In genomic region chr11:35237860-35238715, GRCh38 we compare ENCODE assay signal across 9 cellular contexts.
A peak's percentile ranks its signal among the peaks of the same experiment; 100 is the strongest.
DNase-seq lines count a peak whose midpoint lies in the region; ATAC-seq and TF ChIP-seq lines count a peak whose summit lies in the region.
"Had no signal": no experiment of that assay in that cellular context is flagged by ENCODE, and none has a peak within 500 bp of the region (broad histone marks: within the 10 kb centered on the region; RNA-seq: fewer than 3 reads in every experiment).

No MANE protein-coding gene starts in this region.

- ATAC-seq in HG03457 (IDR thresholded peaks at IDR 0.05; ENCODE audit: unreplicated experiment) = no peak

- no peaks in the 10 kb centered on the region for H3K36me3 ChIP-seq in colonic mucosa

- H3K27ac ChIP-seq in colonic mucosa = no peak overlapping the region
- H3K27ac ChIP-seq: BLaER1 treated with 17β-estradiol and CSF1 and Interleukin-3, amounts not matched to agents 10 nM and 100 nM had no signal

- H3K9me3 Mint-ChIP-seq in mesothelial cell of epicardium (peaks cover 16% of the 10 kb centered on the region), type B pancreatic cell (peaks cover 4% of the 10 kb centered on the region)

- intact Hi-C loops in colonic mucosa (cut with DNase I) = loop anchor here (5.0 to 10.0 kb wide), 2 partner anchors 243 to 311 kb away; no protein-coding TSS in a partner anchor

- DNase-seq in NCI-H2227 (lab: John Stamatoyannopoulos, UW; ENCODE audit: unreplicated experiment) (peak; percentile 39), NCI-H2227 treated with DMSO at 0.1 percent for 48 hours (lab: John Stamatoyannopoulos, UW) (no peak), NCI-H1048 (lab: John Stamatoyannopoulos, UW) (peak; percentile 63), SW 1271 (lab: John Stamatoyannopoulos, UW) (peak; percentile 10 to 35), colonic mucosa (peak; percentile 61), mesothelial cell of epicardium (ENCODE audit: low spot score in 2 of 2, unreplicated experiment in 2 of 2) (no peak), type B pancreatic cell (ENCODE audit: extremely low spot score, unreplicated experiment) (no peak)

- H3K27ac Mint-ChIP-seq in mesothelial cell of epicardium (no peak overlapping the region), type B pancreatic cell (peak overlapping the region; percentile 27)

- no peak overlapping the region for H3K9ac ChIP-seq in colonic mucosa (ENCODE audit: low read depth in 2 of 2, low read length in 2 of 2)
- H3K9ac ChIP-seq: BLaER1 treated with 17β-estradiol and CSF1 and Interleukin-3, amounts not matched to agents 10 nM and 100 nM had no signal

- H3K4me3 Mint-ChIP-seq in mesothelial cell of epicardium (no peak overlapping the region), type B pancreatic cell (peak overlapping the region; percentile 59)

- H3K4me1 Mint-ChIP-seq in mesothelial cell of epicardium (peaks cover 5% of the 10 kb centered on the region), type B pancreatic cell (ENCODE audit: unreplicated experiment) (peaks cover 14% of the 10 kb centered on the region)

- H3K9me3 ChIP-seq in colonic mucosa = no peaks in the 10 kb centered on the region

- TF ChIP-seq CTCF in colonic mucosa (IDR thresholded peaks at IDR 0.05) (peak; percentile 71), mesothelial cell of epicardium (IDR thresholded peaks at IDR 0.05; ENCODE audit: unreplicated experiment) (peak; percentile 90), type B pancreatic cell (conservative IDR thresholded peaks at IDR 0.05) (peak; percentile 85)

- H3K36me3 Mint-ChIP-seq in mesothelial cell of epicardium = peaks cover 2% of the 10 kb centered on the region
- H3K36me3 Mint-ChIP-seq in type B pancreatic cell = no peaks in the 10 kb centered on the region

- H3K27me3 Mint-ChIP-seq in mesothelial cell of epicardium (ENCODE audit: low read depth) = peaks cover 16% of the 10 kb centered on the region
- H3K27me3 Mint-ChIP-seq in type B pancreatic cell = no peaks in the 10 kb centered on the region

- H3K4me3 ChIP-seq in colonic mucosa = no peak overlapping the region
- H3K4me3 ChIP-seq: BLaER1 treated with 17β-estradiol and CSF1 and Interleukin-3, amounts not matched to agents 10 nM and 100 nM had no signal

- no peaks in the 10 kb centered on the region for H3K4me1 ChIP-seq in colonic mucosa

- H3K27me3 ChIP-seq in colonic mucosa = no peaks in the 10 kb centered on the region
- H3K27me3 ChIP-seq: BLaER1 treated with 17β-estradiol and CSF1 and Interleukin-3, amounts not matched to agents 10 nM and 100 nM had no signal

Comparison
In these comparisons a context has a peak if more than half of its experiments do, and no peak if none do; other contexts are left out.
1. DNase-seq: peak in NCI-H2227 (single experiment), NCI-H1048 (single experiment), SW 1271 (2 of 2) and colonic mucosa (single experiment); none in NCI-H2227 treated with DMSO at 0.1 percent for 48 hours (single experiment), mesothelial cell of epicardium (0 of 2) and type B pancreatic cell (single experiment).
2. Peak in every context shown above with its lines, with median percentiles within 50 percentile points of each other: CTCF ChIP-seq.